8 cellular contexts compared by ENCODE assay signal in genomic region chr17:16486373-16487250, GRCh38. TPM values are rescaled to one million over a fixed set of nuclear protein-coding genes. Genes with fewer than 3 reads are reported as not detected.
DNase-seq lines count a peak whose midpoint lies in the region; ATAC-seq and TF ChIP-seq lines count a peak whose summit lies in the region.

No MANE protein-coding gene starts in this region.

- peaks cover 5 to 14% of the 10 kb centered on the region in 2 donors for H3K36me3 ChIP-seq in duodenal mucosa (ENCODE audit: control insufficient read depth in 1 of 2, insufficient read depth in 2 of 2, low read length in 2 of 2)
- H3K36me3 ChIP-seq in upper lobe of left lung: no peaks in the 10 kb centered on the region

- H3K27me3 ChIP-seq in duodenal mucosa (ENCODE audit: control insufficient read depth in 1 of 2, insufficient read depth in 2 of 2, low read length in 2 of 2) (no peaks in the 10 kb centered on the region), upper lobe of left lung (no peaks in the 10 kb centered on the region)

- H3K4me1 ChIP-seq in duodenal mucosa (ENCODE audit: control insufficient read depth in 1 of 2, insufficient read depth in 2 of 2, low read length in 2 of 2): peaks cover 63 to 67% of the 10 kb centered on the region in 2 donors
- peaks cover 23 to 33% (median 27%) of the 10 kb centered on the region in 4 donors for H3K4me1 ChIP-seq in upper lobe of left lung

- H3K9me3 ChIP-seq in duodenal mucosa (ENCODE audit: control insufficient read depth in 1 of 2, low read length in 2 of 2): no peaks in the 10 kb centered on the region
- no peaks in the 10 kb centered on the region for H3K9me3 ChIP-seq in upper lobe of left lung

- peak overlapping the region; percentile 44 to 63 for H3K4me3 ChIP-seq in duodenal mucosa (ENCODE audit: low read depth in 1 of 2, low read length in 2 of 2)
- peak overlapping the region in 2 of 4 donors; percentile 26 for H3K4me3 ChIP-seq in upper lobe of left lung

- H3K27ac ChIP-seq in duodenal mucosa (ENCODE audit: low read depth, low read length): peak overlapping the region; percentile 76
- H3K27ac ChIP-seq in upper lobe of left lung: peak overlapping the region in 3 of 4 donors; percentile 36 to 63 (median 52)

- DNase-seq in DMS79 (lab: John Stamatoyannopoulos, UW) (peak; percentile 86), NCI-H226 (peak; percentile 68), lung microvascular endothelial cell (ENCODE audit: low read depth in 2 of 2) (peak; percentile 74 to 75), upper lobe of left lung (peak; percentile 79 to 89), NCI-H1930 (lab: John Stamatoyannopoulos, UW) (no peak)

- TF ChIP-seq CTCF in upper lobe of left lung (IDR thresholded peaks at IDR 0.05): no peak

- no peak for TF ChIP-seq EP300 in upper lobe of left lung (IDR thresholded peaks at IDR 0.05)

- no peak for TF ChIP-seq POLR2A in upper lobe of left lung (IDR thresholded peaks at IDR 0.05)

- WGBS in upper lobe of left lung, 2 donors: 38 to 44% methylated on average over 15 to 24 of the region's 24 CpGs

- peak; percentile 59 to 81 for ATAC-seq in upper lobe of left lung (ENCODE audit: low FRiP score in 2 of 2)
- no peak for ATAC-seq in GM21723 (IDR thresholded peaks at IDR 0.05; ENCODE audit: unreplicated experiment)
- ATAC-seq in HG02763 (IDR thresholded peaks at IDR 0.05; ENCODE audit: unreplicated experiment): no peak

- peak overlapping the region; percentile 54 to 64 for H3K9ac ChIP-seq in duodenal mucosa (ENCODE audit: low read depth in 1 of 2, low read length in 2 of 2)

RNA-seq across cellular contexts. Expression of gene LRRC75A, which starts 5.4 kb away (rescaled TPM):
- 0.99 and 1.1 TPM in 2 replicates for total RNA-seq in lung microvascular endothelial cell
- 1 to 10 TPM; 2.1 to 7.3 (median 5.2) TPM for total RNA-seq in upper lobe of left lung

Comparison
In these comparisons a context has a peak if more than half of its experiments do, and no peak if none do; other contexts are left out.
1. DNase-seq: peak in DMS79 (single experiment), NCI-H226 (single experiment), lung microvascular endothelial cell (2 of 2) and upper lobe of left lung (2 of 2); none in NCI-H1930 (0 of 2).
2. ATAC-seq: peak in upper lobe of left lung (2 of 2); none in GM21723 (single experiment) and HG02763 (single experiment).